ENCODE assay signal across 8 cellular contexts in the genomic region with DNA sequence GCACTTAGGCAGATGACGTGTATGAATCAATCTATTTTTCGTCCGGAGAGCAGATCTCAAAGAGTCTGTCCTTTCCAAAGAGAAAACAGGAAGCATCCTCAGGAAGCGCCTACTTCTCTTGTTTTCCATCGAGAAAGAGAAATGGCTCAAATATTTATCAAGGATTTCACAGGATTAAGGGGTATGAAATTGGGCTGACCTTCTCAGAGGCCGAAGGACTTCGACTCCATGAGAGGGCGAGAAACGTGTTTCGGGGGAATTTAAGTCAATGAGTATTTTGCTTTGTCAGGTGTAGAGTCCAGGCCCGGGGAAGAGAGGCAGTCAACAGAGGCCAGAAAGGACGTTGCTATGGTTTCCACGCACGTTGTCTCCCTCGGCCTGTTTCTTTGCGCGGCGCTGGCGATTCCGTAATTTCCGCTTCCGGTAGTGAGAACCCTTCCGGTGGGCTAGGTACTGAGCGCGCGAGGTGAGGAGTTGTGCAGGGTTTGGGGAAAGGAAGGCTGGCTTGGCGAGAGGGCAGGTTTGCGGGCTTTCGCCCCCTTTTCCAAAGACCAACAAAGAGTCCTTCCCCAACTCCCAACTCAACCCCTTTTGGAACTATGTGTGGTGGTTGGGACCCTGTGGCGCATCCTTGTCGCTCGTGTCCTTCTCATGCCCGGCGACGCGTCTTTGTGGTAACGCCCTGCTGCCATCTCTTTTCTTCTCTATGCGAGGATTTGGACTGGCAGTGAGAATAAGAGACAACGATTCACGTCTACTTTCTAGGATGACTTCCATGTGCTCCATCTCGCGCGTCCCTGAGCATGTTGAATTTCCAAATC. TPM values are rescaled to one million over a fixed set of nuclear protein-coding genes. Genes with fewer than 3 reads are reported as not detected.
DNase-seq lines count a peak whose midpoint lies in the region; ATAC-seq and TF ChIP-seq lines count a peak whose summit lies in the region.

A gene (plus strand): TSS at position 429 of the 821 bp plus-strand sequence. CDS start 506 bp downstream, outside the sequence.

- no peak for TF ChIP-seq CTCF in coronary artery (IDR thresholded peaks at IDR 0.05)

- H3K9ac ChIP-seq in BLaER1 treated with 17β-estradiol and CSF1 and Interleukin-3, amounts not matched to agents 10 nM and 100 nM: peak within 1 kb of the TSS; percentile 73 to 86 (median 80)

- peaks cover 0 to 9% (median 0%) of the 10 kb centered on the region in 11 experiments; a peak in 2 of 22 replicates for H4K20me1 ChIP-seq in BLaER1 treated with 17β-estradiol and CSF1 and Interleukin-3, amounts not matched to agents 10 nM and 100 nM

- peak within 1 kb of the TSS; percentile 96 for H3K4me3 Mint-ChIP-seq in activated CD4-positive, alpha-beta T cell treated with anti-CD3 and anti-CD28 coated beads, Interleukin-2, amount 10 ng/mL, durations not matched to agents 7 days and 5 days

- peak within 1 kb of the TSS; percentile 68 to 83 (median 72) for H3K4me3 ChIP-seq in BLaER1 treated with 17β-estradiol and CSF1 and Interleukin-3, amounts not matched to agents 10 nM and 100 nM
- H3K4me3 ChIP-seq in coronary artery: peak within 1 kb of the TSS; percentile 86

- peaks cover 35% of the 10 kb centered on the region for H3K4me1 Mint-ChIP-seq in activated CD4-positive, alpha-beta T cell treated with anti-CD3 and anti-CD28 coated beads, Interleukin-2, amount 10 ng/mL, durations not matched to agents 7 days and 5 days

- H3K27me3 Mint-ChIP-seq in activated CD4-positive, alpha-beta T cell treated with anti-CD3 and anti-CD28 coated beads, Interleukin-2, amount 10 ng/mL, durations not matched to agents 7 days and 5 days: no peaks in the 10 kb centered on the region

- peak within 1 kb of the TSS; percentile 80 to 94 (median 90) for H3K4me2 ChIP-seq in BLaER1 treated with 17β-estradiol and CSF1 and Interleukin-3, amounts not matched to agents 10 nM and 100 nM

- POLR2A ChIA-PET in activated CD4-positive, alpha-beta T cell treated with anti-CD3 and anti-CD28 coated beads, Interleukin-2, amount 10 ng/mL, durations not matched to agents 7 days and 5 days (lab: Charles Lee): no interaction called here

- peak; percentile 99 for ATAC-seq in GM19372 (IDR thresholded peaks at IDR 0.05; ENCODE audit: low read depth, unreplicated experiment)
- ATAC-seq in HG03521 (IDR thresholded peaks at IDR 0.05; ENCODE audit: unreplicated experiment): peak; percentile 95

- H3K9me3 ChIP-seq in BLaER1 treated with 17β-estradiol and CSF1 and Interleukin-3, amounts not matched to agents 10 nM and 100 nM (replicated peaks in 1 of 11): no peaks in the 10 kb centered on the region

- H3K27ac Mint-ChIP-seq in activated CD4-positive, alpha-beta T cell treated with anti-CD3 and anti-CD28 coated beads, Interleukin-2, amount 10 ng/mL, durations not matched to agents 7 days and 5 days: peak within 1 kb of the TSS; percentile 90

- no peaks in the 10 kb centered on the region for H3K9me3 Mint-ChIP-seq in activated CD4-positive, alpha-beta T cell treated with anti-CD3 and anti-CD28 coated beads, Interleukin-2, amount 10 ng/mL, durations not matched to agents 7 days and 5 days

- H3K4me1 ChIP-seq in BLaER1 treated with 17β-estradiol and CSF1 and Interleukin-3, amounts not matched to agents 10 nM and 100 nM: peaks cover 26 to 35% (median 31%) of the 10 kb centered on the region in 10 experiments

- no peaks in the 10 kb centered on the region for H3K27me3 ChIP-seq in BLaER1 treated with 17β-estradiol and CSF1 and Interleukin-3, amounts not matched to agents 10 nM and 100 nM

- peak within 1 kb of the TSS; percentile 75 to 95 (median 82) for H3K27ac ChIP-seq in BLaER1 treated with 17β-estradiol and CSF1 and Interleukin-3, amounts not matched to agents 10 nM and 100 nM
- H3K27ac ChIP-seq in coronary artery: peak within 1 kb of the TSS; percentile 77 to 87

- CTCF ChIA-PET in activated CD4-positive, alpha-beta T cell treated with anti-CD3 and anti-CD28 coated beads, Interleukin-2, amount 10 ng/mL, durations not matched to agents 7 days and 5 days (lab: Charles Lee): no interaction called here

- peaks cover 24% of the 10 kb centered on the region for H3K36me3 Mint-ChIP-seq in activated CD4-positive, alpha-beta T cell treated with anti-CD3 and anti-CD28 coated beads, Interleukin-2, amount 10 ng/mL, durations not matched to agents 7 days and 5 days (ENCODE audit: low read depth)

- DNase-seq in NCI-H748 (lab: John Stamatoyannopoulos, UW; ENCODE audit: unreplicated experiment) (peak; percentile 96), coronary artery (ENCODE audit: low spot score) (peak; percentile 95), left kidney (ENCODE audit: low read depth, low spot score) (peak; percentile 99)
- peak; percentile 92 for DNase-seq in activated CD4-positive, alpha-beta T cell treated with anti-CD3 and anti-CD28 coated beads, Interleukin-2, amount 10 ng/mL, durations not matched to agents 7 days and 5 days
- peak; percentile 87 to 88 for DNase-seq in stimulated activated CD4-positive, alpha-beta T cell treated with anti-CD3 and anti-CD28 coated beads, Interleukin-2, amount 100 ng/mL, for 24 hours

- H3K36me3 ChIP-seq in BLaER1 treated with 17β-estradiol and CSF1 and Interleukin-3, amounts not matched to agents 10 nM and 100 nM: peaks cover 12 to 40% (median 32%) of the 10 kb centered on the region in 11 experiments

RNA-seq across cellular contexts. Expression of the gene that starts here (rescaled TPM):
- total RNA-seq in activated CD4-positive, alpha-beta T cell treated with anti-CD3 and anti-CD28 coated beads, Interleukin-2, amount 10 ng/mL, durations not matched to agents 7 days and 5 days: 10 to 100 TPM; 69.6 to 72.9 TPM

Comparison
In these comparisons a context has a peak if more than half of its experiments do, and no peak if none do; other contexts are left out.
1. Peak in every context shown above with its lines: DNase-seq, ATAC-seq, H3K4me3 ChIP-seq and H3K27ac ChIP-seq.